ENCODE assay signal across 21 cellular contexts in the genomic region with DNA sequence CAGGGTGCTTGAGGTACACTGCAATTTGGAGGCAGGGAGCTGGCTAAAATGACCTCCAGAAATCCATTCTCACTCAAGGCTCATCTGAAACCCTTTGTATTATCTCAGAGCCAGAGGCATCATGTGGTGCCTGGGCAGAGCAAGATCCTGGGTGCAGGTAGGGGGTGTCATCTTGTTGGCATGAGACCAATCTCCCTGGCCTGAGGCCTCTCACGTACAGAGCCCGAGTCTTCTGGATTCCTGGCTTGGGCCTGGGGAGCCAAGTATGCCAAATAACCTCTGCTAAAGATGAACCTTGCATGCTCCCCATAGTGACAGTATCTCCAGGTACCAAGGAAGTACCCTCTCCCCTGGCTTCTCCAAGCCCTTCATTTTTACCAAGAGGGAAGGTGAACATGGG. TPM values are rescaled to one million over a fixed set of nuclear protein-coding genes. Genes with fewer than 3 reads are reported as not detected.
"Had no signal": no experiment of that assay in that cellular context is flagged by ENCODE, and none has a peak within 500 bp of the region (broad histone marks: within the 10 kb centered on the region; RNA-seq: fewer than 3 reads in every experiment).

No MANE protein-coding gene starts in this region.

- ATAC-seq: activated CD8-positive, alpha-beta memory T cell treated with anti-CD3 and anti-CD28 coated beads, Interleukin-2, amount 10 ng/mL, durations not matched to agents 7 days and 5 days; activated T-cell treated with anti-CD3 and anti-CD28 coated beads, Interleukin-2, amount 50 U/mL, for 72 hours; body of pancreas; foreskin keratinocyte; lower lobe of right lung had no signal

- H3K27ac ChIP-seq: body of pancreas, foreskin keratinocyte, lower lobe of right lung, SJSA1, skin epidermis, upper lobe of left lung had no signal

- H3K4me3 ChIP-seq: body of pancreas, lower lobe of right lung, SJSA1, upper lobe of left lung had no signal

- H3K9me3 ChIP-seq: body of pancreas, lower lobe of right lung, SJSA1, upper lobe of left lung had no signal

- H3K36me3 ChIP-seq: lower lobe of right lung, SJSA1, upper lobe of left lung had no signal

- H3K4me1 ChIP-seq: foreskin keratinocyte, SJSA1 had no signal

- DNase-seq: activated CD4-positive, alpha-beta memory T cell treated with anti-CD3 and anti-CD28 coated beads for 36 hours; activated CD4-positive, alpha-beta T cell treated with anti-CD3 and anti-CD28 coated beads for 1 hour; activated CD8-positive, alpha-beta memory T cell treated with anti-CD3 and anti-CD28 coated beads, Interleukin-2, amount 10 ng/mL, durations not matched to agents 7 days and 5 days; activated naive CD8-positive, alpha-beta T cell treated with anti-CD3 and anti-CD28 coated beads for 36 hours; activated T-cell treated with anti-CD3 and anti-CD28 coated beads, Interleukin-2, amount 50 U/mL, for 72 hours; amygdala; effector memory CD4-positive, alpha-beta T cell; foreskin keratinocyte; glutamatergic neuron; hypothalamus; midbrain; retina; stimulated activated CD4-positive, alpha-beta T cell treated with anti-CD3 and anti-CD28 coated beads, Interleukin-4, amount 100 ng/mL, for 4 hours; stimulated activated CD8-positive, alpha-beta memory T cell treated with anti-CD3 and anti-CD28 coated beads, Interleukin-4, amount 100 ng/mL, for 48 hours; stimulated activated naive CD4-positive, alpha-beta T cell treated with Interleukin-2 at 50 U/mL for 16 hours had no signal

RNA-seq across cellular contexts. Expression of gene LMO1, which starts 2.4 kb away (rescaled TPM):
- total RNA-seq: activated CD4-positive, alpha-beta memory T cell treated with anti-CD3 and anti-CD28 coated beads for 36 hours; activated CD8-positive, alpha-beta memory T cell treated with anti-CD3 and anti-CD28 coated beads, Interleukin-2, amount 10 ng/mL, durations not matched to agents 7 days and 5 days; activated naive CD8-positive, alpha-beta T cell treated with anti-CD3 and anti-CD28 coated beads for 36 hours; foreskin keratinocyte; lower lobe of right lung; myocyte; SJSA1 had no signal
- polyA plus RNA-seq: foreskin keratinocyte had no signal
